ENCODE assay signal across 16 cellular contexts in the genomic region with DNA sequence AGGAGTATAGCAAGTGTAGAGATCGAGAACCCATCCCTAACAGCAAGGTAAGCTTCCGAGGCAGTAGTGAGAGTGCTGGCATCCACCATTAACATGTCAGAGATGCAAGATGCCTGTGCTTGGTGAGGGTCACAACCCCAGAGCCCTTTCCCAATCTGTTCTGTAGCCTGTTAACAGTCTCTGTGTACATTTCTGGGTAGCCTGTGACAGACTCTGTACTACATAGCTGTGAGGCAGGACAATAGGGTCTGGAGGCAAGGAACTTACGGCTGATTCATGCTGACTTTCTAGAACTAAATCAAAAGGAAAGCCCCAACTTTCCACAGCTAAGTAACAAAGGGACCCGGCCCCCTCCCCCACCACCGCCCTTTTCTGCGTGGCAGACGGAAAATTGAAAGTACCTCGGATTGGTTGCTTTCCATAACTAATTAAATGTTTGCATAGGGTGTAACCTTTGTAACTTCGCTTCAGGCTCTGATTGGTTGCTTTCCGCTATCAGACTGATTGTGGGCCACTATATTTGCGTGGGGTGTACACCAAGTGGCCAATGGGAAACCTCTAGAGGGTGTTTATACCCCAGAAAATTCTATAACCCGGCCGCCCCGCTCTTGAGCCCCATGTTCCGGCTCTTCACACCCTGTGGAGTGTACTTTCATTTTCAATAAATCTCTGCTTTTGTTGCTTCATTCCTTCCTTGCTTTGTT. TPM values are rescaled to one million over a fixed set of nuclear protein-coding genes. Genes with fewer than 3 reads are reported as not detected.
DNase-seq lines count a peak whose midpoint lies in the region; ATAC-seq, FAIRE-seq and TF ChIP-seq lines count a peak whose summit lies in the region.
"Had no signal": no experiment of that assay in that cellular context is flagged by ENCODE, and none has a peak within 500 bp of the region (broad histone marks: within the 10 kb centered on the region; RNA-seq: fewer than 3 reads in every experiment).

No MANE protein-coding gene starts in this region.

- no peaks in the 10 kb centered on the region for H3K27me3 ChIP-seq in CD4-positive, CD25-positive, alpha-beta regulatory T cell (ENCODE audit: control insufficient read depth, insufficient read depth, low read length)
- no peaks in the 10 kb centered on the region for H3K27me3 ChIP-seq in lower lobe of right lung (ENCODE audit: low read depth)
- H3K27me3 ChIP-seq: gastrocnemius medialis, tibial artery had no signal

- TF ChIP-seq POLR2A in GM12892 (IDR thresholded peaks at IDR 0.05; ENCODE audit: low read depth, low read length) = no peak

- no peak for ATAC-seq in CD4-positive, CD25-positive, alpha-beta regulatory T cell (ENCODE audit: low read depth in 2 of 2)
- no peak for ATAC-seq in activated T-helper 17 cell treated with anti-CD3 and anti-CD28 coated beads, Interleukin-2, amount 50 U/mL, for 72 hours (replicated peaks)
- ATAC-seq in naive B cell (ENCODE audit: low read depth in 2 of 2) (no peak), lower lobe of right lung (no peak)
- ATAC-seq: gastrocnemius medialis had no signal

- no peaks in the 10 kb centered on the region for H3K36me3 ChIP-seq in CD4-positive, CD25-positive, alpha-beta regulatory T cell (ENCODE audit: control insufficient read depth, insufficient read depth, low read length)
- H3K36me3 ChIP-seq in lower lobe of right lung = no peaks in the 10 kb centered on the region
- H3K36me3 ChIP-seq: gastrocnemius medialis, tibial artery had no signal

- peaks cover 23% of the 10 kb centered on the region for H3K4me1 ChIP-seq in CD4-positive, CD25-positive, alpha-beta regulatory T cell (ENCODE audit: control insufficient read depth, insufficient read depth, low read length, poor library complexity, severe bottlenecking)
- peaks cover 21% of the 10 kb centered on the region for H3K4me1 ChIP-seq in lower lobe of right lung

- H3K27me3 Mint-ChIP-seq in CD4-positive, CD25-positive, alpha-beta regulatory T cell = no peaks in the 10 kb centered on the region
- no peaks in the 10 kb centered on the region for H3K27me3 Mint-ChIP-seq in activated T-helper 17 cell treated with anti-CD3 and anti-CD28 coated beads, Interleukin-2, amount 50 U/mL, for 72 hours
- H3K27me3 Mint-ChIP-seq in naive B cell = no peaks in the 10 kb centered on the region

- no peaks in the 10 kb centered on the region for H3K9me3 Mint-ChIP-seq in CD4-positive, CD25-positive, alpha-beta regulatory T cell
- no peaks in the 10 kb centered on the region for H3K9me3 Mint-ChIP-seq in activated T-helper 17 cell treated with anti-CD3 and anti-CD28 coated beads, Interleukin-2, amount 50 U/mL, for 72 hours
- H3K9me3 Mint-ChIP-seq in naive B cell = no peaks in the 10 kb centered on the region

- TF ChIP-seq CTCF in lower lobe of right lung (IDR thresholded peaks at IDR 0.05) = no peak

- FAIRE-seq in GM12892 (lab: Jason Lieb, UNC) = peak; percentile 58
- FAIRE-seq: RCC 7860 had no signal

- peak overlapping the region in 1 of 3 donors; percentile 66 for H3K27ac Mint-ChIP-seq in CD4-positive, CD25-positive, alpha-beta regulatory T cell
- H3K27ac Mint-ChIP-seq in activated T-helper 17 cell treated with anti-CD3 and anti-CD28 coated beads, Interleukin-2, amount 50 U/mL, for 72 hours = peak overlapping the region; percentile 97
- H3K27ac Mint-ChIP-seq in naive B cell = peak overlapping the region in 1 of 6 donors; percentile 92

- peak overlapping the region; percentile 86 to 93 (median 91) for H3K4me3 Mint-ChIP-seq in CD4-positive, CD25-positive, alpha-beta regulatory T cell
- peak overlapping the region; percentile 99 for H3K4me3 Mint-ChIP-seq in activated T-helper 17 cell treated with anti-CD3 and anti-CD28 coated beads, Interleukin-2, amount 50 U/mL, for 72 hours
- H3K4me3 Mint-ChIP-seq in naive B cell = peak overlapping the region in 5 of 8 donors; percentile 7 to 95 (median 89)

- peaks cover 10% of the 10 kb centered on the region for H3K36me3 Mint-ChIP-seq in CD4-positive, CD25-positive, alpha-beta regulatory T cell
- peaks cover 18% of the 10 kb centered on the region for H3K36me3 Mint-ChIP-seq in activated T-helper 17 cell treated with anti-CD3 and anti-CD28 coated beads, Interleukin-2, amount 50 U/mL, for 72 hours (ENCODE audit: low read depth)
- peaks cover 0 to 5% of the 10 kb centered on the region in 2 donors for H3K36me3 Mint-ChIP-seq in naive B cell

- intact Hi-C loops in lower lobe of right lung (cut with DNase I) = no loop called here

- no peaks in the 10 kb centered on the region for H3K9me3 ChIP-seq in CD4-positive, CD25-positive, alpha-beta regulatory T cell (ENCODE audit: control insufficient read depth in 2 of 2, low read length in 2 of 2)
- H3K9me3 ChIP-seq in lower lobe of right lung = no peaks in the 10 kb centered on the region
- H3K9me3 ChIP-seq: gastrocnemius medialis, tibial artery had no signal

- no peak overlapping the region for H3K27ac ChIP-seq in CD4-positive, CD25-positive, alpha-beta regulatory T cell (ENCODE audit: insufficient read depth, low read length, poor library complexity, severe bottlenecking)
- no peak overlapping the region for H3K27ac ChIP-seq in lower lobe of right lung
- H3K27ac ChIP-seq: gastrocnemius medialis, tibial artery had no signal

- H3K4me3 ChIP-seq in CD4-positive, CD25-positive, alpha-beta regulatory T cell (ENCODE audit: low read depth, low read length) = no peak overlapping the region
- no peak overlapping the region for H3K4me3 ChIP-seq in lower lobe of right lung

- peaks cover 20 to 35% (median 31%) of the 10 kb centered on the region in 4 donors for H3K4me1 Mint-ChIP-seq in CD4-positive, CD25-positive, alpha-beta regulatory T cell
- H3K4me1 Mint-ChIP-seq in activated T-helper 17 cell treated with anti-CD3 and anti-CD28 coated beads, Interleukin-2, amount 50 U/mL, for 72 hours = peaks cover 32% of the 10 kb centered on the region
- H3K4me1 Mint-ChIP-seq in naive B cell = peaks cover 29 to 39% (median 32%) of the 10 kb centered on the region in 3 donors

- no peak for DNase-seq in CD4-positive, CD25-positive, alpha-beta regulatory T cell
- DNase-seq in GM12892 (ENCODE audit: insufficient read length) (no peak), naive B cell (no peak), NCI-H187 treated with DMSO at 0.1 percent for 48 hours (lab: John Stamatoyannopoulos, UW) (no peak), NCI-H2107 (lab: John Stamatoyannopoulos, UW) (no peak), dermis blood vessel endothelial cell (no peak), lower lobe of right lung (no peak)
- DNase-seq: activated effector memory CD4-positive, alpha-beta T cell treated with anti-CD3 and anti-CD28 coated beads, Interleukin-2, amount 50 U/mL, for 16 hours; AML-193; effector memory CD4-positive, alpha-beta T cell; gastrocnemius medialis; NCI-H1105; NCI-H446; tibial artery had no signal

RNA-seq across cellular contexts. Expression of a gene that starts 1.4 kb away (rescaled TPM):
- total RNA-seq in CD4-positive, CD25-positive, alpha-beta regulatory T cell = 13.1 TPM
- 1 to 10 TPM; 4.0 to 8.4 (median 7.2) TPM for polyA plus RNA-seq in CD4-positive, CD25-positive, alpha-beta regulatory T cell
- 19.5 TPM for polyA plus RNA-seq in GM12892 (2012; ENCODE audit: missing spikeins)
- total RNA-seq in activated T-helper 17 cell treated with anti-CD3 and anti-CD28 coated beads, Interleukin-2, amount 50 U/mL, for 72 hours = 10 to 100 TPM; 19.6 to 19.7 TPM
- polyA plus RNA-seq in naive B cell (ENCODE audit: low read depth in 6 of 6) = 10 to 100 TPM in 1 of 6 donors, 1 to 10 TPM in 5; 6.3 to 10.5 (median 6.9) TPM
- total RNA-seq in dermis blood vessel endothelial cell = 16.8 and 31.2 TPM in 2 replicates
- 24.9 TPM for total RNA-seq in lower lobe of right lung
